In the genomic region with DNA sequence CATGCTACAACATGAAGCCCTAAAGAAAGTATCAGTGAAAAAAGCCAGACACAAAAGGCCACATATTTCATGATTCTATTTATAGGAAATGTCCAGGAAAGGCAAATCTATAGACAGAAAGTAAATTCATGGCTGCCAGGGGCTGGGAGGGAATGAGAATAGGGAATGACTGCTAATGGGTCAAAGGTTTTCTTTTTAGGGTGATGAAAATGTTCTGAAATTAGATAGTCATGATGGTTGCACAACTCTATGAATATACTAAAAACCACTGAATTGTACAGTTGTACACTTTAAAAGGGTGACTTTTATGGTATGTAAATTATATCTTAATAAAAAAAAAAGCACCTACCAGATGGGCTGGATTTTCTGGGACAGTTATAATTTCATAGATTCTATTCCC, we compare ENCODE assay signal across 16 cellular contexts.
A peak's percentile ranks its signal among the peaks of the same experiment; 100 is the strongest.
DNase-seq lines count a peak whose midpoint lies in the region; ATAC-seq and TF ChIP-seq lines count a peak whose summit lies in the region.
"Had no signal": no experiment of that assay in that cellular context is flagged by ENCODE, and none has a peak within 500 bp of the region (broad histone marks: within the 10 kb centered on the region; RNA-seq: fewer than 3 reads in every experiment).

No MANE protein-coding gene starts in this region.

- H3K9me3 Mint-ChIP-seq in chondrocyte (ENCODE audit: low read depth): no peaks in the 10 kb centered on the region
- no peaks in the 10 kb centered on the region for H3K9me3 Mint-ChIP-seq in osteocyte (ENCODE audit: unreplicated experiment)
- H3K9me3 Mint-ChIP-seq: CD4-positive, alpha-beta memory T cell had no signal

- ATAC-seq in GM18907 (IDR thresholded peaks at IDR 0.05; ENCODE audit: unreplicated experiment): no peak
- ATAC-seq in upper lobe of right lung: no peak
- ATAC-seq: Panc1 had no signal

- H3K27me3 Mint-ChIP-seq in chondrocyte (ENCODE audit: low read depth) (no peaks in the 10 kb centered on the region), osteocyte (ENCODE audit: unreplicated experiment) (peaks cover 7% of the 10 kb centered on the region)

- no peaks in the 10 kb centered on the region for H3K36me3 Mint-ChIP-seq in chondrocyte (ENCODE audit: low read depth)
- no peaks in the 10 kb centered on the region for H3K36me3 Mint-ChIP-seq in osteocyte (ENCODE audit: unreplicated experiment)
- H3K36me3 Mint-ChIP-seq: CD4-positive, alpha-beta memory T cell had no signal

- H3K27ac Mint-ChIP-seq in chondrocyte (ENCODE audit: unreplicated experiment) (peak overlapping the region; percentile 19), osteocyte (ENCODE audit: unreplicated experiment) (no peak overlapping the region)
- H3K27ac Mint-ChIP-seq: CD4-positive, alpha-beta memory T cell had no signal

- DNase-seq in OCI-M1 (lab: John Stamatoyannopoulos, UW) (peak; percentile 11), chondrocyte (ENCODE audit: low spot score) (no peak), fibroblast of the conjunctiva (ENCODE audit: low read depth) (peak; percentile 61), foreskin melanocyte (no peak), osteocyte (ENCODE audit: extremely low spot score, unreplicated experiment) (no peak), upper lobe of right lung (no peak)
- DNase-seq: Calu3; CD4-positive, alpha-beta memory T cell; DMS53; KG1; NCI-H1436; NCI-H2029; NCI-H510A; NCI-H82 had no signal

- no peaks in the 10 kb centered on the region for H3K36me3 ChIP-seq in upper lobe of right lung

- no peak overlapping the region for H3K27ac ChIP-seq in upper lobe of right lung

- H3K4me3 Mint-ChIP-seq in chondrocyte (ENCODE audit: unreplicated experiment): no peak overlapping the region
- no peak overlapping the region for H3K4me3 Mint-ChIP-seq in osteocyte (ENCODE audit: unreplicated experiment)
- H3K4me3 Mint-ChIP-seq: CD4-positive, alpha-beta memory T cell had no signal

- H3K4me1 Mint-ChIP-seq in chondrocyte (ENCODE audit: low read depth) (peaks cover 35% of the 10 kb centered on the region), osteocyte (ENCODE audit: unreplicated experiment) (peaks cover 4% of the 10 kb centered on the region)

- peaks cover 4% of the 10 kb centered on the region for H3K4me1 ChIP-seq in upper lobe of right lung

- H3K9me3 ChIP-seq in upper lobe of right lung: no peaks in the 10 kb centered on the region

- intact Hi-C loops in upper lobe of right lung (cut with DNase I): no loop called here

- H3K4me3 ChIP-seq in upper lobe of right lung: no peak overlapping the region

- H3K27me3 ChIP-seq in upper lobe of right lung: no peaks in the 10 kb centered on the region

- TF ChIP-seq CTCF in chondrocyte (IDR thresholded peaks at IDR 0.05): no peak
- TF ChIP-seq CTCF in osteocyte (IDR thresholded peaks at IDR 0.05): no peak
- no peak for TF ChIP-seq CTCF in upper lobe of right lung (IDR thresholded peaks at IDR 0.05)

Comparison
In these comparisons a context has a peak if more than half of its experiments do, and no peak if none do; other contexts are left out.
1. DNase-seq: peak in OCI-M1 (single experiment) and fibroblast of the conjunctiva (single experiment); none in chondrocyte (single experiment), foreskin melanocyte (single experiment), osteocyte (single experiment) and upper lobe of right lung (single experiment).